Comparison of ENCODE assay signal across 8 cellular contexts in genomic region chr7:95772771-95773581, GRCh38. TPM values are rescaled to one million over a fixed set of nuclear protein-coding genes. Genes with fewer than 3 reads are reported as not detected.
DNase-seq lines count a peak whose midpoint lies in the region; ATAC-seq, FAIRE-seq and TF ChIP-seq lines count a peak whose summit lies in the region.

No MANE protein-coding gene starts in this region.

- no peaks in the 10 kb centered on the region for H3K36me3 ChIP-seq in iPS-20b (ENCODE audit: insufficient read depth, low read depth, low read length)
- no peaks in the 10 kb centered on the region for H3K36me3 ChIP-seq in skeletal muscle satellite cell (ENCODE audit: insufficient read depth, low read length)

- ATAC-seq in HG03354 (IDR thresholded peaks at IDR 0.05; ENCODE audit: poor library complexity, severe bottlenecking, unreplicated experiment): peak; percentile 16

- H3K27me3 Mint-ChIP-seq in activated naive CD4-positive, alpha-beta T cell treated with anti-CD3 and anti-CD28 coated beads for 36 hours (ENCODE audit: low read depth): peaks cover 44% of the 10 kb centered on the region

- H3K36me3 Mint-ChIP-seq in activated naive CD4-positive, alpha-beta T cell treated with anti-CD3 and anti-CD28 coated beads for 36 hours (ENCODE audit: low read depth): peaks cover 1% of the 10 kb centered on the region

- intact Hi-C loops in activated naive CD4-positive, alpha-beta T cell treated with anti-CD3 and anti-CD28 coated beads for 36 hours (cut with micrococcal nuclease): no loop called here

- no peak for TF ChIP-seq POLR2A in GM12891 (IDR thresholded peaks at IDR 0.05; ENCODE audit: low read depth, low read length)

- no peak overlapping the region for H3K4me3 Mint-ChIP-seq in activated naive CD4-positive, alpha-beta T cell treated with anti-CD3 and anti-CD28 coated beads for 36 hours

- H3K9me3 Mint-ChIP-seq in activated naive CD4-positive, alpha-beta T cell treated with anti-CD3 and anti-CD28 coated beads for 36 hours: no peaks in the 10 kb centered on the region

- CTCF ChIA-PET in activated naive CD4-positive, alpha-beta T cell treated with anti-CD3 and anti-CD28 coated beads for 36 hours (lab: Charles Lee): interaction anchor here (0.8 kb wide), 1 partner anchor 1255 kb away, joined by 4 read pairs; no protein-coding TSS in a partner anchor
- CTCF ChIA-PET in RWPE1 (lab: Yijun Ruan, JAX): interaction anchor here (0.7 to 1.3 kb wide), 2 partner anchors 42 to 92 kb away, joined by 3 to 4 read pairs; no protein-coding TSS in a partner anchor

- peaks cover 38% of the 10 kb centered on the region for H3K27me3 ChIP-seq in iPS-20b (ENCODE audit: insufficient read depth, low read length)
- no peaks in the 10 kb centered on the region for H3K27me3 ChIP-seq in skeletal muscle satellite cell (ENCODE audit: control insufficient read depth, insufficient read depth, low read length)

- FAIRE-seq in GM12891 (lab: Jason Lieb, UNC): no peak

- H3K4me3 ChIP-seq in iPS-20b (ENCODE audit: low read length) (peak overlapping the region; percentile 74), skeletal muscle satellite cell (ENCODE audit: low read length) (peak overlapping the region; percentile 83)

- DNase-seq in C1 segment of cervical spinal cord (lab: John Stamatoyannopoulos, UW) (peak in 9 of 14 donors; percentile 12 to 91 (median 30)), astrocyte of the hippocampus (ENCODE audit: low read depth, low spot score) (peak; percentile 29), GM12891 (ENCODE audit: insufficient read length, low spot score) (no peak), RWPE1 (ENCODE audit: low spot score) (no peak)
- no peak for DNase-seq in activated naive CD4-positive, alpha-beta T cell treated with anti-CD3 and anti-CD28 coated beads for 36 hours

- H3K9ac ChIP-seq in iPS-20b (ENCODE audit: low read depth, low read length) (no peak overlapping the region), skeletal muscle satellite cell (ENCODE audit: low read depth, low read length) (peak overlapping the region; percentile 81)

- POLR2A ChIA-PET in RWPE1 (lab: Yijun Ruan, JAX; ENCODE audit: low non-redundant PET): no interaction called here

- H3K4me1 ChIP-seq in iPS-20b (ENCODE audit: insufficient read depth, low read length) (no peaks in the 10 kb centered on the region), skeletal muscle satellite cell (ENCODE audit: control insufficient read depth, insufficient read depth, low read length) (no peaks in the 10 kb centered on the region)

- no peaks in the 10 kb centered on the region for H3K9me3 ChIP-seq in iPS-20b (ENCODE audit: insufficient read depth, low read depth, low read length)
- no peaks in the 10 kb centered on the region for H3K9me3 ChIP-seq in skeletal muscle satellite cell (replicated peaks; ENCODE audit: low read length)

- TF ChIP-seq CTCF in RWPE1 (conservative IDR thresholded peaks at IDR 0.05; ENCODE audit: low read depth): no peak

- H3K27ac Mint-ChIP-seq in activated naive CD4-positive, alpha-beta T cell treated with anti-CD3 and anti-CD28 coated beads for 36 hours: no peak overlapping the region

- H3K4me2 ChIP-seq in skeletal muscle satellite cell (ENCODE audit: low read length): peak overlapping the region; percentile 96

- no peak overlapping the region for H3K27ac ChIP-seq in iPS-20b (ENCODE audit: low read length)
- no peak overlapping the region for H3K27ac ChIP-seq in RWPE1

- H3K4me1 Mint-ChIP-seq in activated naive CD4-positive, alpha-beta T cell treated with anti-CD3 and anti-CD28 coated beads for 36 hours (ENCODE audit: low read depth): peaks cover 5% of the 10 kb centered on the region

TF ChIP-seq in GM12891, 5 proteins besides CTCF, POLR2A, EP300 and RAD21:
- TF ChIP-seq PAX5 (IDR thresholded peaks at IDR 0.05; ENCODE audit: insufficient read depth, low read length, severe bottlenecking) (no peak), POU2F2 (IDR thresholded peaks at IDR 0.05; ENCODE audit: low read depth, low read length) (no peak), SPI1 (IDR thresholded peaks at IDR 0.05; ENCODE audit: low read depth, low read length) (no peak), TAF1 (IDR thresholded peaks at IDR 0.05; ENCODE audit: low read depth, low read length) (no peak), POLR2AphosphoS5 (IDR thresholded peaks at IDR 0.05; ENCODE audit: low read depth, low read length) (no peak)
TF ChIP-seq in GM12891: peak in this region for 0.

RNA-seq across cellular contexts. Expression of gene DYNC1I1, which starts 0.6 kb away (rescaled TPM):
- 0.76 and 4.6 TPM in 2 replicates for total RNA-seq in skeletal muscle satellite cell (2012; rRNA removed)
- not detected for total RNA-seq in activated naive CD4-positive, alpha-beta T cell treated with anti-CD3 and anti-CD28 coated beads for 36 hours
- polyA plus RNA-seq in GM12891 (2012; ENCODE audit: low read depth, missing spikeins): not detected

Comparison
In these comparisons a context has a peak if more than half of its experiments do, and no peak if none do; other contexts are left out.
1. DNase-seq: peak in C1 segment of cervical spinal cord (9 of 14) and astrocyte of the hippocampus (single experiment); none in activated naive CD4-positive, alpha-beta T cell treated with anti-CD3 and anti-CD28 coated beads for 36 hours (single experiment), GM12891 (single experiment) and RWPE1 (single experiment).